ENCODE assay signal across 18 cellular contexts in the genomic region with DNA sequence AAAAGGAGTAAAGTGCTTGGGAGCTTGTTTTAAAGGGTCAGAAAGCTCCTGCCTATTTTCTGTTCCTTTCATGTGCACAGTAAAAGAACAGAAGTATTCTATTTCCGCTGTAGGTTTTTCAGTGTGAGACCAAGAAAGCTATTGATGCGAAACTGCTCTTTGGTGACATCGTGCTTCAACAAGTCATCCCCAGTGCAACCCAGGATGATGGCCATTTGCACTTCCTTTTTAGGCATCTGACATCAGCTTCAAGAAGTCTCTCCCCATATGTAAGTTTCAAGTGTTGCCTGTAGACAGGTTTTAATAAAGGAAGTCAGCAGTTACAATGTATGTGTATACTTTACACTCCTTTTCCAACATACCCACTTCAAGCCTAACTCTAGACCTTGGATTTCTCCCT.
DNase-seq lines count a peak whose midpoint lies in the region; ATAC-seq and TF ChIP-seq lines count a peak whose summit lies in the region.
"Had no signal": no experiment of that assay in that cellular context is flagged by ENCODE, and none has a peak within 500 bp of the region (broad histone marks: within the 10 kb centered on the region; RNA-seq: fewer than 3 reads in every experiment).

No MANE protein-coding gene starts in this region.

- no peaks in the 10 kb centered on the region for H3K36me3 ChIP-seq in lower lobe of right lung

- DNase-seq in GM20000 (ENCODE audit: low spot score) (peak; percentile 47), NCI-H774 (lab: John Stamatoyannopoulos, UW) (peak; percentile 43), lower lobe of right lung (no peak), NCI-H524 (lab: John Stamatoyannopoulos, UW) (no peak), kidney glomerular epithelial cell (lab: John Stamatoyannopoulos, UW) (no peak)
- no peak for DNase-seq in stimulated activated CD4-positive, alpha-beta T cell treated with anti-CD3 and anti-CD28 coated beads, Interleukin-2, amount 100 ng/mL, for 48 hours
- DNase-seq: activated CD4-positive, alpha-beta T cell treated with anti-CD3 and anti-CD28 coated beads for 36 hours; activated naive CD8-positive, alpha-beta T cell treated with anti-CD3 and anti-CD28 coated beads, Interleukin-2, amount 10 ng/mL, durations not matched to agents 7 days and 5 days; activated T-cell treated with anti-CD3 and anti-CD28 coated beads, Interleukin-2, amount 50 U/mL, for 1 hour; foreskin keratinocyte; GOT3; stimulated activated CD4-positive, alpha-beta T cell treated with anti-CD3 and anti-CD28 coated beads, Interleukin-4, amount 100 ng/mL, for 1 hour; trophoblast cell had no signal

- intact Hi-C loops in lower lobe of right lung (cut with DNase I): no loop called here

- no peak overlapping the region for H3K4me3 ChIP-seq in lower lobe of right lung
- H3K4me3 ChIP-seq: K562, lung had no signal

- H3K27ac ChIP-seq in lower lobe of right lung: no peak overlapping the region
- H3K27ac ChIP-seq: foreskin keratinocyte had no signal

- ATAC-seq in GM18499 (IDR thresholded peaks at IDR 0.05; ENCODE audit: insufficient read depth, unreplicated experiment) (peak; percentile 92), HG03064 (IDR thresholded peaks at IDR 0.05; ENCODE audit: low read depth, unreplicated experiment) (peak; percentile 65), lower lobe of right lung (no peak)
- ATAC-seq: activated CD4-positive, alpha-beta T cell treated with anti-CD3 and anti-CD28 coated beads for 36 hours; foreskin keratinocyte; K562; Right ventricle myocardium inferior had no signal

- TF ChIP-seq CTCF in GM20000 (IDR thresholded peaks at IDR 0.05; ENCODE audit: extremely low read depth, missing control alignments) (no peak), lower lobe of right lung (IDR thresholded peaks at IDR 0.05) (no peak)

- no peaks in the 10 kb centered on the region for H3K4me1 ChIP-seq in lower lobe of right lung
- H3K4me1 ChIP-seq: foreskin keratinocyte had no signal

- no peaks in the 10 kb centered on the region for H3K27me3 ChIP-seq in lower lobe of right lung (ENCODE audit: low read depth)
- H3K27me3 ChIP-seq: foreskin keratinocyte had no signal

- no peaks in the 10 kb centered on the region for H3K9me3 ChIP-seq in lower lobe of right lung

Comparison
In these comparisons a context has a peak if more than half of its experiments do, and no peak if none do; other contexts are left out.
1. ATAC-seq: peak in GM18499 (single experiment) and HG03064 (single experiment); none in lower lobe of right lung (0 of 2).
2. DNase-seq: peak in GM20000 (single experiment) and NCI-H774 (single experiment); none in lower lobe of right lung (single experiment), NCI-H524 (0 of 2), stimulated activated CD4-positive, alpha-beta T cell treated with anti-CD3 and anti-CD28 coated beads, Interleukin-2, amount 100 ng/mL, for 48 hours (0 of 2) and kidney glomerular epithelial cell (single experiment).